10 cellular contexts compared by ENCODE assay signal in genomic region chr11:128496249-128496648, GRCh38.
A peak's percentile ranks its signal among the peaks of the same experiment; 100 is the strongest.
DNase-seq lines count a peak whose midpoint lies in the region; ATAC-seq and TF ChIP-seq lines count a peak whose summit lies in the region.
"Had no signal": no experiment of that assay in that cellular context is flagged by ENCODE, and none has a peak within 500 bp of the region (broad histone marks: within the 10 kb centered on the region; RNA-seq: fewer than 3 reads in every experiment).

No MANE protein-coding gene starts in this region.

- peaks cover 62% of the 10 kb centered on the region for H3K36me3 Mint-ChIP-seq in activated T-helper 1 cell treated with anti-CD3 and anti-CD28 coated beads, Interleukin-12 subunit alpha, Interleukin-12 subunit beta, Interleukin-2, Interleukin-4 antibody, amounts not matched to agents 30 ng/mL and 10 ng/mL and 1 ng/mL, durations not matched to agents 14 hours and 24 hours and 36 hours (ENCODE audit: low read depth)

- H2AFZ ChIP-seq in SK-N-SH (ENCODE audit: low read depth) = no peak overlapping the region

- no peak for TF ChIP-seq RAD21 in SK-N-SH (IDR thresholded peaks at IDR 0.05; ENCODE audit: low read length)

- intact Hi-C loops in activated T-helper 1 cell treated with anti-CD3 and anti-CD28 coated beads, Interleukin-12 subunit alpha, Interleukin-12 subunit beta, Interleukin-2, Interleukin-4 antibody, amounts not matched to agents 30 ng/mL and 10 ng/mL and 1 ng/mL, durations not matched to agents 14 hours and 24 hours and 36 hours (cut with micrococcal nuclease) = no loop called here
- intact Hi-C loops in stomach (cut with DNase I; ENCODE audit: low total_unique reads) = no loop called here

- peaks cover 44% of the 10 kb centered on the region for H3F3A ChIP-seq in SK-N-SH (replicated peaks; ENCODE audit: insufficient read depth)

- CTCF ChIA-PET in SK-N-SH (lab: Yijun Ruan, JAX) = interaction anchor here (0.9 to 1.3 kb wide), 2 partner anchors 11 to 129 kb away, joined by 3 to 4 read pairs; no protein-coding TSS in a partner anchor

- POLR2A ChIA-PET in SK-N-SH (lab: Yijun Ruan, JAX) = no interaction called here

- TF ChIP-seq EP300 in SK-N-SH (IDR thresholded peaks at IDR 0.05; ENCODE audit: borderline replicate concordance in 1 of 2, low read depth in 1 of 2, low read length in 1 of 2) (no peak), stomach (IDR thresholded peaks at IDR 0.05) (no peak)

- H3K4me3 ChIP-seq in SK-N-SH (ENCODE audit: low read depth in 2 of 2, low read length in 1 of 2) (peak overlapping the region in 1 of 2 experiments; percentile 55; a peak in 2 of 4 replicates), stomach (no peak overlapping the region)

- peak overlapping the region; percentile 98 for H3K27ac Mint-ChIP-seq in activated T-helper 1 cell treated with anti-CD3 and anti-CD28 coated beads, Interleukin-12 subunit alpha, Interleukin-12 subunit beta, Interleukin-2, Interleukin-4 antibody, amounts not matched to agents 30 ng/mL and 10 ng/mL and 1 ng/mL, durations not matched to agents 14 hours and 24 hours and 36 hours

- H3K4me3 Mint-ChIP-seq in activated T-helper 1 cell treated with anti-CD3 and anti-CD28 coated beads, Interleukin-12 subunit alpha, Interleukin-12 subunit beta, Interleukin-2, Interleukin-4 antibody, amounts not matched to agents 30 ng/mL and 10 ng/mL and 1 ng/mL, durations not matched to agents 14 hours and 24 hours and 36 hours = peak overlapping the region; percentile 74

- H4K20me1 ChIP-seq in SK-N-SH (ENCODE audit: insufficient read depth) = no peaks in the 10 kb centered on the region

- TF ChIP-seq CTCF in SK-N-SH (IDR thresholded peaks at IDR 0.05) (no peak), stomach (IDR thresholded peaks at IDR 0.05) (no peak)

- H3K27ac ChIP-seq in SK-N-SH (ENCODE audit: low read depth in 2 of 2, low read length in 1 of 2) (peak overlapping the region; percentile 90 to 100), stomach (peak overlapping the region; percentile 64 to 88 (median 71))

- H3K27me3 ChIP-seq in SK-N-SH (ENCODE audit: insufficient read depth) = no peaks in the 10 kb centered on the region
- H3K27me3 ChIP-seq in stomach = no peaks in the 10 kb centered on the region

- H3K9me3 Mint-ChIP-seq in activated T-helper 1 cell treated with anti-CD3 and anti-CD28 coated beads, Interleukin-12 subunit alpha, Interleukin-12 subunit beta, Interleukin-2, Interleukin-4 antibody, amounts not matched to agents 30 ng/mL and 10 ng/mL and 1 ng/mL, durations not matched to agents 14 hours and 24 hours and 36 hours = no peaks in the 10 kb centered on the region

- no peak for TF ChIP-seq POLR2A in stomach (IDR thresholded peaks at IDR 0.05)

- peaks cover 89% of the 10 kb centered on the region for H3K79me2 ChIP-seq in SK-N-SH (ENCODE audit: insufficient read depth)

- H3K4me1 ChIP-seq in SK-N-SH (ENCODE audit: control insufficient read depth in 1 of 2, insufficient read depth in 2 of 2, low read depth in 1 of 2, low read length in 1 of 2) = peaks cover 32 to 62% of the 10 kb centered on the region in 2 experiments
- peaks cover 53 to 94% (median 68%) of the 10 kb centered on the region in 4 donors for H3K4me1 ChIP-seq in stomach

- H3K27me3 Mint-ChIP-seq in activated T-helper 1 cell treated with anti-CD3 and anti-CD28 coated beads, Interleukin-12 subunit alpha, Interleukin-12 subunit beta, Interleukin-2, Interleukin-4 antibody, amounts not matched to agents 30 ng/mL and 10 ng/mL and 1 ng/mL, durations not matched to agents 14 hours and 24 hours and 36 hours (ENCODE audit: insufficient read depth) = no peaks in the 10 kb centered on the region

- no peak for ATAC-seq in SK-N-SH treated with all-trans-retinoic acid at 6 μM for 48 hours
- no peak for ATAC-seq in HG02885 (IDR thresholded peaks at IDR 0.05; ENCODE audit: poor library complexity, unreplicated experiment)

- H3K36me3 ChIP-seq in SK-N-SH (replicated peaks in 1 of 2; ENCODE audit: control insufficient read depth in 1 of 2, insufficient read depth in 2 of 2, low read length in 1 of 2) = peaks cover 0 to 8% of the 10 kb centered on the region in 2 experiments
- no peaks in the 10 kb centered on the region for H3K36me3 ChIP-seq in stomach

- H3K9ac ChIP-seq in SK-N-SH = peak overlapping the region; percentile 89

- WGBS in SK-N-SH (ENCODE audit: low lambda C conversion rate) = 76% methylated on average over 3 of the region's 3 CpGs
- 15 to 27% (median 22%) methylated on average over 3 of the region's 3 CpGs for WGBS in stomach, 5 donors

- H3K4me2 ChIP-seq in SK-N-SH = peak overlapping the region; percentile 83

- H3K9me2 ChIP-seq in SK-N-SH = no peaks in the 10 kb centered on the region

- H3K4me1 Mint-ChIP-seq in activated T-helper 1 cell treated with anti-CD3 and anti-CD28 coated beads, Interleukin-12 subunit alpha, Interleukin-12 subunit beta, Interleukin-2, Interleukin-4 antibody, amounts not matched to agents 30 ng/mL and 10 ng/mL and 1 ng/mL, durations not matched to agents 14 hours and 24 hours and 36 hours (ENCODE audit: low read depth) = peaks cover 98% of the 10 kb centered on the region

- DNase-seq in SK-N-SH = no peak
- DNase-seq in activated T-helper 1 cell treated with anti-CD3 and anti-CD28 coated beads, Interleukin-12 subunit alpha, Interleukin-12 subunit beta, Interleukin-2, Interleukin-4 antibody, amounts not matched to agents 30 ng/mL and 10 ng/mL and 1 ng/mL, durations not matched to agents 14 hours and 24 hours and 36 hours (ENCODE audit: low spot score) = no peak
- DNase-seq in kidney tubule cell (ENCODE audit: low spot score) = peak; percentile 26
- no peak for DNase-seq in stomach
- DNase-seq in HT-29 (ENCODE audit: low spot score) = no peak
- no peak for DNase-seq in cerebellar nuclear complex (lab: John Stamatoyannopoulos, UW)
- DNase-seq: activated effector memory CD4-positive, alpha-beta T cell treated with anti-CD3 and anti-CD28 coated beads, Interleukin-2, amount 50 U/mL, for 16 hours; NCI-H748 treated with DMSO at 0.1 percent for 48 hours had no signal

- no peaks in the 10 kb centered on the region for H3K9me3 ChIP-seq in SK-N-SH
- H3K9me3 ChIP-seq in stomach = no peaks in the 10 kb centered on the region

TF ChIP-seq in SK-N-SH, 30 proteins besides CTCF, POLR2A, EP300 and RAD21 (continues in another document):
- no peak for TF ChIP-seq USF1 (IDR thresholded peaks at IDR 0.05; ENCODE audit: borderline replicate concordance, low read depth)
- TF ChIP-seq MAX (IDR thresholded peaks at IDR 0.05; ENCODE audit: low read depth) = no peak
- no peak for TF ChIP-seq RFX5 (IDR thresholded peaks at IDR 0.05; ENCODE audit: low read length)
- no peak for TF ChIP-seq TCF12 (IDR thresholded peaks at IDR 0.05)
- TF ChIP-seq MXI1 (IDR thresholded peaks at IDR 0.05; ENCODE audit: low read depth, low read length) = no peak
- TF ChIP-seq CHD2 (IDR thresholded peaks at IDR 0.05; ENCODE audit: low read length, partially characterized antibody) = no peak

TF ChIP-seq in SK-N-SH treated with all-trans-retinoic acid at 6 μM for 48 hours, 23 proteins besides CTCF, POLR2A, EP300 and RAD21 (continues in another document):
- no peak for TF ChIP-seq TSHZ2 (CRISPR knock-in tag; IDR thresholded peaks at IDR 0.05)
- TF ChIP-seq OSR1 (CRISPR knock-in tag; IDR thresholded peaks at IDR 0.05) = no peak
- TF ChIP-seq BACH2 (CRISPR knock-in tag; IDR thresholded peaks at IDR 0.05; ENCODE audit: borderline replicate concordance) = no peak
- no peak for TF ChIP-seq TCF4 (CRISPR knock-in tag; IDR thresholded peaks at IDR 0.05; ENCODE audit: borderline replicate concordance)
- TF ChIP-seq CREB5 (CRISPR knock-in tag; IDR thresholded peaks at IDR 0.05; ENCODE audit: low read depth) = no peak
